2 cellular contexts compared by ENCODE assay signal in the genomic region with DNA sequence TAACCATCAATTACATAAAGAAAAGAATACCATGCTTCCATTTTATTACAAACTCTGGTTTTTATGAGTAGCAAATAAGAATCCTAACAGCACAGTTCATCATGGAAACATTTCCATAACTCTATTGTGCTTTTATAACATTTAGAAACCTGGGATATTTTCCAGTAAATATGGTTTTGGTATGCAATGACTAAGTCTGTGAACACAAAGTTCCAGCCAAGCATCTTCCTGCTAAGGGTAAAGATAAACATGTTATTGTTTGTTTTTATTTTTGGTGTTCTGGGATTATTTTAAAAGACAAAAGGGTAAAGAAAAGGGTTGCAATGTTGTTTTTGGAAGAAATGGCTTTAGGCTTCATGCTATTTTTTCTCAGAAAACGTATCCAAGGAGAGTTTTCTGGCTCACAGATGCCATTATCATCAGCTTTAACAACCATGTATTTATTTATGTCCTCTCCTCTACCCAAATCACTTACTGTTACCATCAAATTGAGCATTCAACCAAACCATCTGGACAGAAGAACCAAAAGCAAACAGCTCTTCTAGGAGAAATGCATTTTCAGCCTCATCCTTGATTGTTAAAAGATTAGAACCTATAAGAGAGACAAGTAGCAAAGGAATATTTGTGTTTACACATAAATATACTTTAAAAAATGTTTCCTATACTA.
A peak's percentile ranks its signal among the peaks of the same experiment; 100 is the strongest.
TF ChIP-seq lines count a peak whose summit lies in the region.

No MANE protein-coding gene starts in this region.

TF ChIP-seq in IMR-90, 13 proteins besides CTCF, POLR2A, EP300 and RAD21:
- no peak for TF ChIP-seq MAFK (IDR thresholded peaks at IDR 0.05; ENCODE audit: low read depth, low read length)
- no peak for TF ChIP-seq NFE2L2 (IDR thresholded peaks at IDR 0.05; ENCODE audit: low read depth, low read length)
- TF ChIP-seq BHLHE40 (IDR thresholded peaks at IDR 0.05; ENCODE audit: low read depth, low read length): no peak
- TF ChIP-seq FOS (IDR thresholded peaks at IDR 0.05; ENCODE audit: low read depth, low read length): no peak
- no peak for TF ChIP-seq RCOR1 (IDR thresholded peaks at IDR 0.05; ENCODE audit: insufficient replicate concordance, low read length)
- TF ChIP-seq CHD1 (IDR thresholded peaks at IDR 0.05; ENCODE audit: low read depth, low read length): no peak
- TF ChIP-seq MAZ (IDR thresholded peaks at IDR 0.05; ENCODE audit: borderline replicate concordance, low read depth, low read length): no peak
- TF ChIP-seq CEBPB (IDR thresholded peaks at IDR 0.05; ENCODE audit: low read depth, low read length): no peak
- TF ChIP-seq, protein P1, sequence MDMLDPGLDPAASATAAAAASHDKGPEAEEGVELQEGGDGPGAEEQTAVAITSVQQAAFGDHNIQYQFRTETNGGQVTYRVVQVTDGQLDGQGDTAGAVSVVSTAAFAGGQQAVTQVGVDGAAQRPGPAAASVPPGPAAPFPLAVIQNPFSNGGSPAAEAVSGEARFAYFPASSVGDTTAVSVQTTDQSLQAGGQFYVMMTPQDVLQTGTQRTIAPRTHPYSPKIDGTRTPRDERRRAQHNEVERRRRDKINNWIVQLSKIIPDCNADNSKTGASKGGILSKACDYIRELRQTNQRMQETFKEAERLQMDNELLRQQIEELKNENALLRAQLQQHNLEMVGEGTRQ (IDR thresholded peaks at IDR 0.05; ENCODE audit: low read depth, low read length): no peak
- TF ChIP-seq ELK1 (IDR thresholded peaks at IDR 0.05; ENCODE audit: borderline replicate concordance, low read depth, low read length): no peak
- TF ChIP-seq SMC3 (IDR thresholded peaks at IDR 0.05; ENCODE audit: low read depth, low read length): no peak
- TF ChIP-seq MXI1 (IDR thresholded peaks at IDR 0.05; ENCODE audit: borderline replicate concordance, low read depth, low read length): no peak
- TF ChIP-seq RFX5 (IDR thresholded peaks at IDR 0.05; ENCODE audit: low read depth, low read length): no peak

TF ChIP-seq in SK-N-SH, 30 proteins besides CTCF, POLR2A, EP300 and RAD21:
- TF ChIP-seq CHD2 (IDR thresholded peaks at IDR 0.05; ENCODE audit: low read length, partially characterized antibody) (no peak), YY1 (IDR thresholded peaks at IDR 0.05; ENCODE audit: low read depth) (no peak), NFIC (IDR thresholded peaks at IDR 0.05; ENCODE audit: borderline replicate concordance) (peak; percentile 24; the same call in 1 of the 2 replicates), JUND (IDR thresholded peaks at IDR 0.05) (peak; percentile 36; the same call in 1 of the 2 replicates), RFX5 (IDR thresholded peaks at IDR 0.05; ENCODE audit: low read length) (no peak), SIN3A (IDR thresholded peaks at IDR 0.05; ENCODE audit: borderline replicate concordance, low read depth, low read length) (no peak), TEAD4 (IDR thresholded peaks at IDR 0.05; ENCODE audit: borderline replicate concordance, insufficient read depth) (no peak), FOXM1 (IDR thresholded peaks at IDR 0.05; ENCODE audit: low read depth) (no peak), NRF1 (IDR thresholded peaks at IDR 0.05; ENCODE audit: low read depth, low read length) (no peak), MXI1 (IDR thresholded peaks at IDR 0.05; ENCODE audit: low read depth, low read length) (no peak), FOXJ3 (CRISPR knock-in tag; IDR thresholded peaks at IDR 0.05) (no peak), GABPA (IDR thresholded peaks at IDR 0.05; ENCODE audit: low read depth) (no peak), FOSL2 (IDR thresholded peaks at IDR 0.05; ENCODE audit: borderline replicate concordance, low read depth) (peak; percentile 56), RXRA (IDR thresholded peaks at IDR 0.05; ENCODE audit: borderline replicate concordance, low read depth) (no peak), REST (IDR thresholded peaks at IDR 0.05; ENCODE audit: low read depth, low read length) (no peak), ELF1 (IDR thresholded peaks at IDR 0.05) (no peak), EZH2phosphoT487 (IDR thresholded peaks at IDR 0.05; ENCODE audit: borderline replicate concordance, low read depth) (no peak), MEF2A (IDR thresholded peaks at IDR 0.05; ENCODE audit: borderline replicate concordance, low read depth) (no peak), SMC3 (IDR thresholded peaks at IDR 0.05; ENCODE audit: low read depth, low read length) (no peak), TCF12 (IDR thresholded peaks at IDR 0.05) (peak; percentile 37), TAF1 (IDR thresholded peaks at IDR 0.05; ENCODE audit: borderline replicate concordance, low read depth, low read length) (no peak), GATA2 (CRISPR knock-in tag; IDR thresholded peaks at IDR 0.05) (no peak), RCOR1 (IDR thresholded peaks at IDR 0.05; ENCODE audit: low read length) (no peak), POLR2AphosphoS5 (IDR thresholded peaks at IDR 0.05; ENCODE audit: low read depth, low read length) (no peak)
- TF ChIP-seq, protein P1 (IDR thresholded peaks at IDR 0.05; ENCODE audit: borderline replicate concordance, low read depth, low read length): no peak
- TF ChIP-seq, protein P2, sequence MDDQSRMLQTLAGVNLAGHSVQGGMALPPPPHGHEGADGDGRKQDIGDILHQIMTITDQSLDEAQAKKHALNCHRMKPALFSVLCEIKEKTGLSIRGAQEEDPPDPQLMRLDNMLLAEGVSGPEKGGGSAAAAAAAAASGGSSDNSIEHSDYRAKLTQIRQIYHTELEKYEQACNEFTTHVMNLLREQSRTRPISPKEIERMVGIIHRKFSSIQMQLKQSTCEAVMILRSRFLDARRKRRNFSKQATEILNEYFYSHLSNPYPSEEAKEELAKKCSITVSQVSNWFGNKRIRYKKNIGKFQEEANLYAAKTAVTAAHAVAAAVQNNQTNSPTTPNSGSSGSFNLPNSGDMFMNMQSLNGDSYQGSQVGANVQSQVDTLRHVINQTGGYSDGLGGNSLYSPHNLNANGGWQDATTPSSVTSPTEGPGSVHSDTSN (IDR thresholded peaks at IDR 0.05): no peak
- TF ChIP-seq, protein P3, sequence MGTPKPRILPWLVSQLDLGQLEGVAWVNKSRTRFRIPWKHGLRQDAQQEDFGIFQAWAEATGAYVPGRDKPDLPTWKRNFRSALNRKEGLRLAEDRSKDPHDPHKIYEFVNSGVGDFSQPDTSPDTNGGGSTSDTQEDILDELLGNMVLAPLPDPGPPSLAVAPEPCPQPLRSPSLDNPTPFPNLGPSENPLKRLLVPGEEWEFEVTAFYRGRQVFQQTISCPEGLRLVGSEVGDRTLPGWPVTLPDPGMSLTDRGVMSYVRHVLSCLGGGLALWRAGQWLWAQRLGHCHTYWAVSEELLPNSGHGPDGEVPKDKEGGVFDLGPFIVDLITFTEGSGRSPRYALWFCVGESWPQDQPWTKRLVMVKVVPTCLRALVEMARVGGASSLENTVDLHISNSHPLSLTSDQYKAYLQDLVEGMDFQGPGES (IDR thresholded peaks at IDR 0.05; ENCODE audit: low read depth, low read length): no peak
- TF ChIP-seq, protein P4, sequence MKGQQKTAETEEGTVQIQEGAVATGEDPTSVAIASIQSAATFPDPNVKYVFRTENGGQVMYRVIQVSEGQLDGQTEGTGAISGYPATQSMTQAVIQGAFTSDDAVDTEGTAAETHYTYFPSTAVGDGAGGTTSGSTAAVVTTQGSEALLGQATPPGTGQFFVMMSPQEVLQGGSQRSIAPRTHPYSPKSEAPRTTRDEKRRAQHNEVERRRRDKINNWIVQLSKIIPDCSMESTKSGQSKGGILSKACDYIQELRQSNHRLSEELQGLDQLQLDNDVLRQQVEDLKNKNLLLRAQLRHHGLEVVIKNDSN (IDR thresholded peaks at IDR 0.05; ENCODE audit: borderline replicate concordance, low read depth): no peak
- TF ChIP-seq, protein P5, sequence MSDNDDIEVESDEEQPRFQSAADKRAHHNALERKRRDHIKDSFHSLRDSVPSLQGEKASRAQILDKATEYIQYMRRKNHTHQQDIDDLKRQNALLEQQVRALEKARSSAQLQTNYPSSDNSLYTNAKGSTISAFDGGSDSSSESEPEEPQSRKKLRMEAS (IDR thresholded peaks at IDR 0.05; ENCODE audit: low read depth): no peak
- TF ChIP-seq, protein P6, sequence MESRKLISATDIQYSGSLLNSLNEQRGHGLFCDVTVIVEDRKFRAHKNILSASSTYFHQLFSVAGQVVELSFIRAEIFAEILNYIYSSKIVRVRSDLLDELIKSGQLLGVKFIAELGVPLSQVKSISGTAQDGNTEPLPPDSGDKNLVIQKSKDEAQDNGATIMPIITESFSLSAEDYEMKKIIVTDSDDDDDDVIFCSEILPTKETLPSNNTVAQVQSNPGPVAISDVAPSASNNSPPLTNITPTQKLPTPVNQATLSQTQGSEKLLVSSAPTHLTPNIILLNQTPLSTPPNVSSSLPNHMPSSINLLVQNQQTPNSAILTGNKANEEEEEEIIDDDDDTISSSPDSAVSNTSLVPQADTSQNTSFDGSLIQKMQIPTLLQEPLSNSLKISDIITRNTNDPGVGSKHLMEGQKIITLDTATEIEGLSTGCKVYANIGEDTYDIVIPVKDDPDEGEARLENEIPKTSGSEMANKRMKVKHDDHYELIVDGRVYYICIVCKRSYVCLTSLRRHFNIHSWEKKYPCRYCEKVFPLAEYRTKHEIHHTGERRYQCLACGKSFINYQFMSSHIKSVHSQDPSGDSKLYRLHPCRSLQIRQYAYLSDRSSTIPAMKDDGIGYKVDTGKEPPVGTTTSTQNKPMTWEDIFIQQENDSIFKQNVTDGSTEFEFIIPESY (IDR thresholded peaks at IDR 0.05; ENCODE audit: borderline replicate concordance, low read depth): no peak
